In the genomic region with DNA sequence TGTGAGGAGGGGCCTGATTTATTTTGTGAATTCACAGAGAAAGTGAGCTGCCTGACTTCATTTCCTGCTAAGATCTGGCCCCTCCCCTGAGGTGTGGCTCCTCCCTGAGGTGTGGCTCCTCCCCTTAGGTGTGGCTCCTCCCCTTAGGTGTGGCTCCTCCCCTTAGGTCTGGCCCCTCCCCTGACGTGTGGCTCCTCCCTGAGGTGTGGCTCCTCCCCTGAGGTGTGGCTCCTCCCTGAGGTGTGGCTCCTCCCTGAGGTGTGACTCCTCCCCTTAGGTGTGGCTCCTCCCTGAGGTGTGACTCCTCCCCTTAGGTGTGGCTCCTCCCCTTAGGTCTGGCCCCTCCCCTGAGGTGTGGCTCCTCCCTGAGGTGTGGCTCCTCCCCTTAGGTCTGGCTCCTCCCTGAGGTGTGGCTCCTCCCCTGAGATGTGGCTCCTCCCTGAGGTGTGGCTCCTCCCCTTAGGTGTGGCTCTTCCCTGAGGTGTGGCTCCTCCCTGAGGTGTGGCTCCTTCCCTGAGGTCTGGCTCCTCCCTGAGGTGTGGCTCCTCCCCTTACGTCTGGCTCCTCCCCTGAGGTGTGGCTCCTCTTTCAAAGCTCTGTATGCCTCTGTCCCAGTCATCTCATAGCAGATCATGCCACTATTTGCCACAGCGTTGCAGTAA, we compare ENCODE assay signal across 9 cellular contexts. TPM values are rescaled to one million over a fixed set of nuclear protein-coding genes. Genes with fewer than 3 reads are reported as not detected.
A peak's percentile ranks its signal among the peaks of the same experiment; 100 is the strongest.
DNase-seq lines count a peak whose midpoint lies in the region; ATAC-seq, FAIRE-seq and TF ChIP-seq lines count a peak whose summit lies in the region.
"Had no signal": no experiment of that assay in that cellular context is flagged by ENCODE, and none has a peak within 500 bp of the region (broad histone marks: within the 10 kb centered on the region; RNA-seq: fewer than 3 reads in every experiment).

No MANE protein-coding gene starts in this region.

- H3K4me1 Mint-ChIP-seq in MCF 10A (ENCODE audit: insufficient read depth, unreplicated experiment): no peaks in the 10 kb centered on the region

- H3K4me3 ChIP-seq in A549: no peak overlapping the region
- H3K4me3 ChIP-seq: lung had no signal

- H3K27me3 Mint-ChIP-seq in MCF 10A (ENCODE audit: insufficient read depth, unreplicated experiment): no peaks in the 10 kb centered on the region

- no peak overlapping the region for H3K4me3 Mint-ChIP-seq in MCF 10A (ENCODE audit: unreplicated experiment)

- POLR2A ChIA-PET in A549 (lab: Yijun Ruan, JAX) (no interaction called here), MCF 10A (lab: Yijun Ruan, JAX) (no interaction called here)

- DNase-seq in A549 (ENCODE audit: low read depth in 1 of 2, low spot score in 1 of 2): peak; percentile 20 to 83
- peak; percentile 52 for DNase-seq in HT-29 (ENCODE audit: low spot score)
- DNase-seq in T-helper 9 cell: peak; percentile 53
- DNase-seq in MCF 10A (ENCODE audit: unreplicated experiment): peak; percentile 76
- peak; percentile 37 for DNase-seq in stimulated activated CD4-positive, alpha-beta T cell treated with anti-CD3 and anti-CD28 coated beads, Interleukin-15, amount 100 ng/mL, for 24 hours
- DNase-seq in HCEC 1CT: no peak
- no peak for DNase-seq in G401 (ENCODE audit: low spot score)

- H3K4me2 ChIP-seq in A549: no peak overlapping the region

- TF ChIP-seq EP300 in A549 (IDR thresholded peaks at IDR 0.05): no peak

- H3K27ac ChIP-seq in A549: no peak overlapping the region

- TF ChIP-seq CTCF in A549 (IDR thresholded peaks at IDR 0.05) (no peak), MCF 10A (IDR thresholded peaks at IDR 0.05; ENCODE audit: unreplicated experiment) (no peak)

- H3K27ac Mint-ChIP-seq in MCF 10A (ENCODE audit: low read depth, unreplicated experiment): no peak overlapping the region

- H3K9me3 Mint-ChIP-seq in MCF 10A (ENCODE audit: unreplicated experiment): peaks cover 8% of the 10 kb centered on the region

- BruUV-seq in MCF 10A (replicated peaks; lab: Mats Ljungman, UMichigan): no TSS peak

- CTCF ChIA-PET in A549 (lab: Yijun Ruan, JAX): interaction anchor here (1.1 kb wide), 1 partner anchor 59 kb away, joined by 3 read pairs; no protein-coding TSS in a partner anchor
- CTCF ChIA-PET in MCF 10A (lab: Yijun Ruan, JAX): interaction anchor here (0.6 to 0.9 kb wide), 4 partner anchors 82 to 315 kb away, joined by 3 to 4 read pairs (median 3); no protein-coding TSS in a partner anchor

- no peaks in the 10 kb centered on the region for H3K4me1 ChIP-seq in A549

- in situ Hi-C loops in G401 (cut with HindIII; ENCODE audit: low sequenced_read_pairs): no loop called here

- no peak for TF ChIP-seq POLR2A in A549 (IDR thresholded peaks at IDR 0.05; ENCODE audit: low read length)

- 0 out of 3 replicates have a peak, but pooled peaks cover 6% of the 10 kb centered on the region for H3K9me3 ChIP-seq in A549

- peaks cover 5% of the 10 kb centered on the region for H3K36me3 Mint-ChIP-seq in MCF 10A (ENCODE audit: insufficient read depth, unreplicated experiment)

- no peak for TF ChIP-seq RAD21 in A549 (conservative IDR thresholded peaks at IDR 0.05 in 1 of 2, IDR thresholded peaks at IDR 0.05 in 1 of 2)

- 11% methylated on average over 2 of the region's 3 CpGs for WGBS in A549 (ENCODE audit: missing lambda C conversion rate)

- ATAC-seq in A549: peak in 1 of 2 experiments; percentile 49; a peak in 2 of 6 replicates
- no peak for ATAC-seq in HG02884 (IDR thresholded peaks at IDR 0.05; ENCODE audit: unreplicated experiment)

- FAIRE-seq in A549 (lab: Jason Lieb, UNC): no peak

- intact Hi-C loops in MCF 10A (cut with micrococcal nuclease): no loop called here

TF ChIP-seq in A549, 52 proteins besides CTCF, POLR2A, EP300 and RAD21:
- TF ChIP-seq KDM1A (IDR thresholded peaks at IDR 0.05; ENCODE audit: low read depth): no peak
- no peak for TF ChIP-seq SREBF2 (IDR thresholded peaks at IDR 0.05)
- TF ChIP-seq ZNF302 (CRISPR knock-in tag; IDR thresholded peaks at IDR 0.05): no peak
- TF ChIP-seq, protein P1, sequence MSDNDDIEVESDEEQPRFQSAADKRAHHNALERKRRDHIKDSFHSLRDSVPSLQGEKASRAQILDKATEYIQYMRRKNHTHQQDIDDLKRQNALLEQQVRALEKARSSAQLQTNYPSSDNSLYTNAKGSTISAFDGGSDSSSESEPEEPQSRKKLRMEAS (IDR thresholded peaks at IDR 0.05): no peak
- no peak for TF ChIP-seq ESRRA (IDR thresholded peaks at IDR 0.05; ENCODE audit: borderline replicate concordance, low read length)
- TF ChIP-seq, protein P2, sequence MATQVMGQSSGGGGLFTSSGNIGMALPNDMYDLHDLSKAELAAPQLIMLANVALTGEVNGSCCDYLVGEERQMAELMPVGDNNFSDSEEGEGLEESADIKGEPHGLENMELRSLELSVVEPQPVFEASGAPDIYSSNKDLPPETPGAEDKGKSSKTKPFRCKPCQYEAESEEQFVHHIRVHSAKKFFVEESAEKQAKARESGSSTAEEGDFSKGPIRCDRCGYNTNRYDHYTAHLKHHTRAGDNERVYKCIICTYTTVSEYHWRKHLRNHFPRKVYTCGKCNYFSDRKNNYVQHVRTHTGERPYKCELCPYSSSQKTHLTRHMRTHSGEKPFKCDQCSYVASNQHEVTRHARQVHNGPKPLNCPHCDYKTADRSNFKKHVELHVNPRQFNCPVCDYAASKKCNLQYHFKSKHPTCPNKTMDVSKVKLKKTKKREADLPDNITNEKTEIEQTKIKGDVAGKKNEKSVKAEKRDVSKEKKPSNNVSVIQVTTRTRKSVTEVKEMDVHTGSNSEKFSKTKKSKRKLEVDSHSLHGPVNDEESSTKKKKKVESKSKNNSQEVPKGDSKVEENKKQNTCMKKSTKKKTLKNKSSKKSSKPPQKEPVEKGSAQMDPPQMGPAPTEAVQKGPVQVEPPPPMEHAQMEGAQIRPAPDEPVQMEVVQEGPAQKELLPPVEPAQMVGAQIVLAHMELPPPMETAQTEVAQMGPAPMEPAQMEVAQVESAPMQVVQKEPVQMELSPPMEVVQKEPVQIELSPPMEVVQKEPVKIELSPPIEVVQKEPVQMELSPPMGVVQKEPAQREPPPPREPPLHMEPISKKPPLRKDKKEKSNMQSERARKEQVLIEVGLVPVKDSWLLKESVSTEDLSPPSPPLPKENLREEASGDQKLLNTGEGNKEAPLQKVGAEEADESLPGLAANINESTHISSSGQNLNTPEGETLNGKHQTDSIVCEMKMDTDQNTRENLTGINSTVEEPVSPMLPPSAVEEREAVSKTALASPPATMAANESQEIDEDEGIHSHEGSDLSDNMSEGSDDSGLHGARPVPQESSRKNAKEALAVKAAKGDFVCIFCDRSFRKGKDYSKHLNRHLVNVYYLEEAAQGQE (IDR thresholded peaks at IDR 0.05): no peak
- no peak for TF ChIP-seq ZFP36 (IDR thresholded peaks at IDR 0.05; ENCODE audit: borderline replicate concordance, partially characterized antibody)
- no peak for TF ChIP-seq EHMT2 (IDR thresholded peaks at IDR 0.05; ENCODE audit: low read depth)
- no peak for TF ChIP-seq ZC3H11A (IDR thresholded peaks at IDR 0.05)
- no peak for TF ChIP-seq CEBPB (IDR thresholded peaks at IDR 0.05)
- TF ChIP-seq RFX5 (IDR thresholded peaks at IDR 0.05): no peak
- TF ChIP-seq FOSB (CRISPR knock-in tag; IDR thresholded peaks at IDR 0.05): no peak
- TF ChIP-seq ZSCAN20 (CRISPR knock-in tag; IDR thresholded peaks at IDR 0.05): no peak
- TF ChIP-seq POLR2AphosphoS2 (conservative IDR thresholded peaks at IDR 0.05; ENCODE audit: low read length): no peak
- TF ChIP-seq CBX8 (IDR thresholded peaks at IDR 0.05): no peak
- TF ChIP-seq MYC (IDR thresholded peaks at IDR 0.05; ENCODE audit: borderline replicate concordance, low read length): no peak

RNA-seq across cellular contexts. Expression of a gene that starts 26.9 kb away (rescaled TPM):
- 0.59 and 0.66 TPM in 2 replicates for polyA plus RNA-seq in A549 (2011; rRNA removed)
- 0.94 and 1.4 TPM in 2 replicates for polyA plus RNA-seq in A549 (2012; cell fraction: cytosol; rRNA removed)
- 1.6 and 1.7 TPM in 2 replicates for polyA plus RNA-seq in A549 (2012; cell fraction: nucleus; rRNA removed)
- 0.96 to 1.1 TPM (median 1.1 TPM) in 3 replicates for polyA plus RNA-seq in A549 (2017; fragmentation: RNase III; extraction: RNeasy Plus Mini Kit Qiagen cat#74134 plus additional on column Dnase treatment)
- polyA minus RNA-seq in A549 (2011; rRNA and poly(A)+ RNA removed): 0.74 and 0.83 TPM in 2 replicates
- total RNA-seq in HT-29 (2014; rRNA removed; shearing (Covaris generic)): 0.08 and 0.10 TPM in 2 replicates
- total RNA-seq in MCF 10A (2022): not detected in 2 replicates
- 0.55 and 2.3 TPM in 2 replicates for total RNA-seq in G401 (2014; rRNA removed; shearing (Covaris generic))

Comparison
In these comparisons a context has a peak if more than half of its experiments do, and no peak if none do; other contexts are left out.
1. DNase-seq: peak in A549 (2 of 2), HT-29 (single experiment), T-helper 9 cell (single experiment), MCF 10A (single experiment) and stimulated activated CD4-positive, alpha-beta T cell treated with anti-CD3 and anti-CD28 coated beads, Interleukin-15, amount 100 ng/mL, for 24 hours (single experiment); none in HCEC 1CT (single experiment) and G401 (single experiment).